8 cellular contexts compared by ENCODE assay signal in the genomic region with DNA sequence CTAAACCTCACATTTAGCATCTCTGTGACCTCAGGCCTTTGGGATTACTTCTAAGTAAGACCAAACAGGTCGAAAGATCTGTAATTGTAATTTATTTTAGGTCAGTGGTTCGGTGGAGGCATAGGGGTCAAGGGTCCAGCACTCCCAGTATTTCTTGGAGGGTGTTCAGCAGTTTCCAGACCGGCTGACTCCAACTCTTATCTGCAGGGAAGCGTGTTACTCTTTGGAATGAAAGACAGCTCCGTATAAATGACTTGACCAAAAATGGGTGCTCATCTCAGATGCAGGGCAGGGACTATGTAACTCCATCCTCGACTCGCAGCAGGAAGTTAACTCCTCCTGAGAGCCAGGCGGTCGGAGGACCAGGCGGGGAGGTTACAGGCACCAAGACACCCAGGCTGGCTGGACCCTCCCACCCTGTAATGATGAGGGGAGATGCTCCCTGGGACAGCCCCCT. TPM values are rescaled to one million over a fixed set of nuclear protein-coding genes. Genes with fewer than 3 reads are reported as not detected.
DNase-seq lines count a peak whose midpoint lies in the region; ATAC-seq, FAIRE-seq and TF ChIP-seq lines count a peak whose summit lies in the region.

No MANE protein-coding gene starts in this region.

- POLR2A ChIA-PET in CD8-positive, alpha-beta memory T cell (lab: Charles Lee): no interaction called here
- POLR2A ChIA-PET in H1 (lab: Charles Lee; ENCODE audit: partially characterized antibody): interaction anchor here (0.9 to 1.3 kb wide), 3 partner anchors 9 to 157 kb away, joined by 3 read pairs; a partner anchor contains a TSS

- H3K9ac ChIP-seq in H1 (replicated peaks in 1 of 4; ENCODE audit: extremely low read depth in 1 of 4, low read depth in 3 of 4, low read length in 3 of 4) (no peak overlapping the region), neuronal stem cell (ENCODE audit: low read depth, low read length, poor library complexity) (no peak overlapping the region)

- peak overlapping the region; percentile 7; the same call in 1 of the 2 replicates for H2BK5ac ChIP-seq in H1 (ENCODE audit: low read depth, low read length)
- no peak overlapping the region for H2BK5ac ChIP-seq in neuronal stem cell (ENCODE audit: low read length)

- H2BK120ac ChIP-seq in H1 (replicated peaks; ENCODE audit: low read depth, low read length) (peak overlapping the region; percentile 6), neuronal stem cell (ENCODE audit: low read depth, low read length) (no peak overlapping the region)

- H2BK12ac ChIP-seq in H1 (ENCODE audit: low read depth, low read length) (no peak overlapping the region), neuronal stem cell (ENCODE audit: low read length) (no peak overlapping the region)

- H3K27ac Mint-ChIP-seq in CD8-positive, alpha-beta memory T cell: peak overlapping the region; percentile 89 to 99 (median 95)

- H3K9me3 Mint-ChIP-seq in CD8-positive, alpha-beta memory T cell: no peaks in the 10 kb centered on the region

- H3K4me3 ChIP-seq in CD8-positive, alpha-beta memory T cell (ENCODE audit: low read length): peak overlapping the region; percentile 76
- H3K4me3 ChIP-seq in NB4 (ENCODE audit: low read depth, low read length) (peak overlapping the region; percentile 57), H1 (ENCODE audit: extremely low read depth in 1 of 4, insufficient read depth in 2 of 4, low read depth in 3 of 4, low read length in 4 of 4) (peak overlapping the region; percentile 75 to 84 (median 83)), neuronal stem cell (ENCODE audit: low read length in 2 of 2) (peak overlapping the region; percentile 65 to 81)

- CTCF ChIA-PET in CD8-positive, alpha-beta memory T cell (lab: Charles Lee): interaction anchor here (4.9 kb wide), 1 partner anchor 10 kb away, joined by 25 read pairs; no protein-coding TSS in a partner anchor
- CTCF ChIA-PET in H1 (lab: Charles Lee; ENCODE audit: partially characterized antibody): interaction anchor here (0.9 to 3.1 kb wide), 3 partner anchors 9 to 253 kb away, joined by 3 to 18 read pairs (median 4); no protein-coding TSS in a partner anchor

- H4K5ac ChIP-seq in H1 (ENCODE audit: insufficient read length, low read depth, low read length): no peak overlapping the region

- H3K4me2 ChIP-seq in H1 (ENCODE audit: insufficient read depth in 1 of 2, low read depth in 2 of 2, low read length in 2 of 2) (peak overlapping the region; percentile 69 to 86), neuronal stem cell (ENCODE audit: insufficient read depth, low read length, poor library complexity, severe bottlenecking) (peak overlapping the region; percentile 58)

- no peaks in the 10 kb centered on the region for H3K36me3 ChIP-seq in CD8-positive, alpha-beta memory T cell (ENCODE audit: insufficient read depth, low read length)
- H3K36me3 ChIP-seq in H1 (ENCODE audit: control insufficient read depth in 2 of 4, insufficient read depth in 4 of 4, low read length in 3 of 4) (no peaks in the 10 kb centered on the region), neuronal stem cell (replicated peaks in 1 of 2; ENCODE audit: control insufficient read depth in 2 of 2, insufficient read depth in 2 of 2, low read length in 2 of 2) (no peaks in the 10 kb centered on the region)

- H3K4me3 Mint-ChIP-seq in CD8-positive, alpha-beta memory T cell: peak overlapping the region; percentile 92 to 100 (median 95)

- H2AFZ ChIP-seq in H1 (ENCODE audit: low read length) (peak overlapping the region; percentile 89), neuronal stem cell (ENCODE audit: low read length) (peak overlapping the region; percentile 94)

- H3K9me3 ChIP-seq in CD8-positive, alpha-beta memory T cell (ENCODE audit: low read length): no peaks in the 10 kb centered on the region
- no peaks in the 10 kb centered on the region for H3K9me3 ChIP-seq in H1 (ENCODE audit: insufficient read depth in 2 of 2, low read depth in 1 of 2, low read length in 1 of 2)
- H3K9me3 ChIP-seq in neuronal stem cell (replicated peaks in 1 of 2; ENCODE audit: control insufficient read depth in 2 of 2, insufficient read depth in 1 of 2, low read depth in 1 of 2, low read length in 2 of 2): no peaks in the 10 kb centered on the region

- DNase-seq in CD8-positive, alpha-beta memory T cell: no peak
- no peak for DNase-seq in NB4 (ENCODE audit: low read depth)
- DNase-seq in H1 (ENCODE audit: low read depth in 1 of 2, low spot score in 2 of 2): no peak
- DNase-seq in neuronal stem cell (ENCODE audit: low spot score): no peak
- no peak for DNase-seq in D341Med (ENCODE audit: low spot score)

- TF ChIP-seq EP300 in H1 (IDR thresholded peaks at IDR 0.05; ENCODE audit: borderline replicate concordance in 1 of 2, low read depth in 2 of 2, low read length in 2 of 2): no peak

- H3K36me3 Mint-ChIP-seq in CD8-positive, alpha-beta memory T cell: peaks cover 0 to 13% (median 0%) of the 10 kb centered on the region in 3 donors

- H3K14ac ChIP-seq in H1 (ENCODE audit: insufficient read length) (no peak overlapping the region), neuronal stem cell (ENCODE audit: low read length) (no peak overlapping the region)

- TF ChIP-seq POLR2A in NB4 (IDR thresholded peaks at IDR 0.05; ENCODE audit: extremely low read depth, insufficient read length) (no peak), H1 (IDR thresholded peaks at IDR 0.05; ENCODE audit: control extremely low read depth in 1 of 2, low read depth in 2 of 2, low read length in 2 of 2) (no peak)

- H3K27ac ChIP-seq in CD8-positive, alpha-beta memory T cell (ENCODE audit: low read depth, low read length): peak overlapping the region; percentile 49
- H3K27ac ChIP-seq in H1 (ENCODE audit: low read depth, low read length) (no peak overlapping the region), neuronal stem cell (replicated peaks; ENCODE audit: low read length) (peak overlapping the region; percentile 50)

- H3K56ac ChIP-seq in H1 (replicated peaks; ENCODE audit: insufficient read length, low read depth, low read length): no peak overlapping the region

- peaks cover 28 to 40% (median 30%) of the 10 kb centered on the region in 3 donors for H3K4me1 Mint-ChIP-seq in CD8-positive, alpha-beta memory T cell

- H3K4ac ChIP-seq in H1 (replicated peaks; ENCODE audit: insufficient read length, low read depth, low read length) (no peak overlapping the region), neuronal stem cell (ENCODE audit: low read length) (no peak overlapping the region)

- H4K91ac ChIP-seq in H1 (replicated peaks; ENCODE audit: insufficient read length, low read length) (no peak overlapping the region), neuronal stem cell (ENCODE audit: low read depth, low read length, poor library complexity) (no peak overlapping the region)

- peaks cover 5 to 35% of the 10 kb centered on the region in 2 experiments; a peak in 3 of 4 replicates for H3K79me2 ChIP-seq in H1 (ENCODE audit: control insufficient read depth in 1 of 2, insufficient read depth in 2 of 2, low read length in 2 of 2)

- no peak overlapping the region for H2BK20ac ChIP-seq in H1 (ENCODE audit: low read length)

- H2AK5ac ChIP-seq in H1 (ENCODE audit: low read depth, low read length) (no peak overlapping the region), neuronal stem cell (ENCODE audit: low read depth, low read length) (no peak overlapping the region)

- ATAC-seq in GM21367 (IDR thresholded peaks at IDR 0.05; ENCODE audit: unreplicated experiment) (no peak), HG02571 (IDR thresholded peaks at IDR 0.05; ENCODE audit: unreplicated experiment) (no peak), HG02588 (IDR thresholded peaks at IDR 0.05; ENCODE audit: unreplicated experiment) (no peak)

- no peak overlapping the region for H4K8ac ChIP-seq in H1 (ENCODE audit: extremely low read depth, insufficient read depth, low read length)
- H4K8ac ChIP-seq in neuronal stem cell (ENCODE audit: low read depth, low read length): no peak overlapping the region

- H3K23me2 ChIP-seq in H1 (ENCODE audit: low read depth, low read length): peaks cover 6% of the 10 kb centered on the region; the same call in 1 of the 2 replicates

- no peak for FAIRE-seq in H1 (lab: Jason Lieb, UNC)

- H4K20me1 ChIP-seq in H1 (replicated peaks in 1 of 2; ENCODE audit: control insufficient read depth in 1 of 2, insufficient read depth in 2 of 2, low read length in 2 of 2): no peaks in the 10 kb centered on the region

- H3K79me1 ChIP-seq in H1 (ENCODE audit: low read depth, low read length): no peaks in the 10 kb centered on the region
- peaks cover 4% of the 10 kb centered on the region for H3K79me1 ChIP-seq in neuronal stem cell (ENCODE audit: low read depth, low read length)

- no peak overlapping the region for H3K23ac ChIP-seq in H1 (ENCODE audit: insufficient read length)
- no peak overlapping the region for H3K23ac ChIP-seq in neuronal stem cell (ENCODE audit: low read depth, low read length, poor library complexity)

- H3K18ac ChIP-seq in H1 (ENCODE audit: extremely low read depth, low read length) (no peak overlapping the region), neuronal stem cell (ENCODE audit: low read length) (peak overlapping the region; percentile 89)

- no peak for TF ChIP-seq CTCF in NB4 (IDR thresholded peaks at IDR 0.05; ENCODE audit: low read depth, low read length)
- TF ChIP-seq CTCF in H1 (IDR thresholded peaks at IDR 0.05; ENCODE audit: control extremely low read depth in 1 of 3, insufficient read depth in 1 of 3, low read depth in 1 of 3, low read length in 3 of 3): no peak

- H3K27me3 ChIP-seq in CD8-positive, alpha-beta memory T cell (ENCODE audit: insufficient read depth, low read length, poor library complexity, severe bottlenecking): no peaks in the 10 kb centered on the region
- H3K27me3 ChIP-seq in H1 (replicated peaks in 1 of 4; ENCODE audit: control insufficient read depth in 3 of 4, extremely low read depth in 1 of 4, insufficient read depth in 3 of 4, low read length in 3 of 4) (no peaks in the 10 kb centered on the region), neuronal stem cell (ENCODE audit: control insufficient read depth in 3 of 3, insufficient read depth in 3 of 3, low read depth in 1 of 3, low read length in 3 of 3) (peaks cover 0 to 23% (median 0%) of the 10 kb centered on the region in 3 experiments)

- H2BK15ac ChIP-seq in H1 (ENCODE audit: low read length): no peak overlapping the region
- H2BK15ac ChIP-seq in neuronal stem cell (ENCODE audit: low read length): no peak overlapping the region

- no peak for TF ChIP-seq RAD21 in H1 (IDR thresholded peaks at IDR 0.05 in 1 of 2, conservative IDR thresholded peaks at IDR 0.05 in 1 of 2; ENCODE audit: low read depth in 2 of 2, low read length in 2 of 2)

- 10% methylated on average over 10 of the region's 10 CpGs; no CpG with 5 or more reads in 1 of the 2 experiments for WGBS in H1 (ENCODE audit: extremely low coverage in 1 of 2, insufficient coverage in 1 of 2, insufficient read length in 1 of 2, insufficient replicate concordance in 2 of 2, low coverage in 1 of 2, low lambda C conversion rate in 2 of 2, missing lambda C conversion rate in 1 of 2), 2 experiments
- whole genome bisulfite sequencing in neuronal stem cell (ENCODE audit: extremely low coverage in 2 of 2, insufficient read length in 2 of 2, insufficient replicate concordance in 1 of 2), 2 donors: no CpG with 5 or more reads among the region's 10 CpGs

- no peaks in the 10 kb centered on the region for H3K27me3 Mint-ChIP-seq in CD8-positive, alpha-beta memory T cell

- H3K4me1 ChIP-seq in CD8-positive, alpha-beta memory T cell (ENCODE audit: insufficient read depth, low read length): peaks cover 17% of the 10 kb centered on the region
- H3K4me1 ChIP-seq in H1 (replicated peaks in 1 of 4; ENCODE audit: control insufficient read depth in 3 of 4, insufficient read depth in 4 of 4, low read length in 3 of 4): peaks cover 2 to 6% (median 3%) of the 10 kb centered on the region in 4 experiments; a peak in 6 of 7 replicates
- H3K4me1 ChIP-seq in neuronal stem cell (ENCODE audit: control insufficient read depth in 2 of 2, insufficient read depth in 1 of 2, low read depth in 1 of 2, low read length in 2 of 2): peaks cover 4% of the 10 kb centered on the region in 2 donors

RNA-seq across cellular contexts. Expression of a gene that starts 0.6 kb away (rescaled TPM):
- 10 to 100 TPM; 29.7 to 29.8 TPM for total RNA-seq in CD8-positive, alpha-beta memory T cell
- polyA plus RNA-seq in CD8-positive, alpha-beta memory T cell: 4.4 TPM
- 30.0 and 36.5 TPM in 2 replicates for total RNA-seq in H1 (2021; fragmentation: NEBNext Ultra II Directional; extraction: Animal tissue kit (Norgen Biotek cat#: 25700))
- polyA plus RNA-seq in H1 (2011; rRNA removed): 2.7 and 6.0 TPM in 2 replicates
- polyA plus RNA-seq in H1 (2011; cell fraction: cytosol; rRNA removed): 7.1 TPM
- polyA plus RNA-seq in H1 (2011; cell fraction: nucleus; rRNA removed): 7.6 TPM
- polyA plus RNA-seq in H1 (2012, experiment 1 of 2): 5.6 to 15.8 TPM (median 7.8 TPM) in 4 replicates
- 1.1 TPM for polyA plus RNA-seq in H1 (2012, experiment 2 of 2)
- 40.4 TPM for polyA plus RNA-seq in H1 (2013, experiment 1 of 2)
- polyA plus RNA-seq in H1 (2013, experiment 2 of 2): 32.1 TPM
- 34.7 and 43.8 TPM in 2 replicates for polyA minus RNA-seq in H1 (2011; rRNA and poly(A)+ RNA removed)
- polyA minus RNA-seq in H1 (2011; cell fraction: cytosol; rRNA and poly(A)+ RNA removed): 28.3 TPM
- 133 TPM for polyA minus RNA-seq in H1 (2011; cell fraction: nucleus; rRNA and poly(A)+ RNA removed)
- 13.6 TPM for polyA plus RNA-seq in neuronal stem cell (2013, experiment 1 of 2)
- polyA plus RNA-seq in neuronal stem cell (2013, experiment 2 of 2): 15.0 TPM
